In genomic region chr1:104787866-104788510, GRCh38 we compare ENCODE assay signal across 28 cellular contexts.
"Had no signal": no experiment of that assay in that cellular context is flagged by ENCODE, and none has a peak within 500 bp of the region (broad histone marks: within the 10 kb centered on the region; RNA-seq: fewer than 3 reads in every experiment).

No MANE protein-coding gene starts in this region.

- H3K27me3 Mint-ChIP-seq: activated CD4-positive, alpha-beta memory T cell treated with anti-CD3 and anti-CD28 coated beads for 36 hours; activated CD4-positive, alpha-beta T cell treated with anti-CD3 and anti-CD28 coated beads, Interleukin-2, amount 10 ng/mL, durations not matched to agents 7 days and 5 days; activated naive CD8-positive, alpha-beta T cell treated with anti-CD3 and anti-CD28 coated beads, Interleukin-2, amount 50 U/mL, for 24 hours; T-cell had no signal

- H3K27me3 ChIP-seq: ascending aorta, body of pancreas had no signal

- H3K36me3 ChIP-seq: ascending aorta had no signal

- ATAC-seq: activated naive CD4-positive, alpha-beta T cell treated with anti-CD3 and anti-CD28 coated beads, Interleukin-2, amount 50 U/mL, for 72 hours; activated naive CD8-positive, alpha-beta T cell treated with anti-CD3 and anti-CD28 coated beads, Interleukin-2, amount 50 U/mL, for 24 hours; activated T-cell treated with anti-CD3 and anti-CD28 coated beads, Interleukin-2, amount 50 U/mL, for 4 hours; body of pancreas; K562; PC-3; T-cell had no signal

- H3K4me3 ChIP-seq: ascending aorta, body of pancreas, K562 had no signal

- H3K36me3 Mint-ChIP-seq: activated CD4-positive, alpha-beta memory T cell treated with anti-CD3 and anti-CD28 coated beads for 36 hours; activated naive CD4-positive, alpha-beta T cell treated with anti-CD3 and anti-CD28 coated beads, Interleukin-2, amount 50 U/mL, for 72 hours; T-cell had no signal

- H3K9me3 Mint-ChIP-seq: activated CD4-positive, alpha-beta T cell treated with anti-CD3 and anti-CD28 coated beads, Interleukin-2, amount 10 ng/mL, durations not matched to agents 7 days and 5 days had no signal

- DNase-seq: activated CD4-positive, alpha-beta memory T cell treated with anti-CD3 and anti-CD28 coated beads for 36 hours; activated CD4-positive, alpha-beta T cell treated with anti-CD3 and anti-CD28 coated beads, Interleukin-2, amount 10 ng/mL, durations not matched to agents 7 days and 5 days; activated CD4-positive, CD25-positive, alpha-beta regulatory T cell; activated CD8-positive, alpha-beta memory T cell treated with anti-CD3 and anti-CD28 coated beads for 24 hours; activated effector memory CD4-positive, alpha-beta T cell treated with anti-CD3 and anti-CD28 coated beads, Interleukin-2, amount 50 U/mL, for 16 hours; activated naive CD4-positive, alpha-beta T cell treated with Interleukin-2 at 50 U/mL for 16 hours; activated naive CD8-positive, alpha-beta T cell treated with anti-CD3 and anti-CD28 coated beads, Interleukin-2, amount 50 U/mL, for 24 hours; activated T-cell treated with anti-CD3 and anti-CD28 coated beads, Interleukin-2, amount 50 U/mL, for 4 hours; amniotic stem cell; body of pancreas; central memory CD4-positive, alpha-beta T cell; Karpas-422; MM.1S; NCI-H1105; NCI-H1436; NCI-H187; NCI-H2081; NCI-H2227 treated with DMSO at 0.1 percent for 48 hours; NCI-H446 treated with DMSO at 0.1 percent for 48 hours; PC-3; SHP77 treated with DMSO at 0.1 percent for 48 hours; T-cell; T-helper 2 cell; T1000 had no signal

- H3K9me3 ChIP-seq: ascending aorta, body of pancreas had no signal

- H3K27ac Mint-ChIP-seq: activated CD4-positive, alpha-beta memory T cell treated with anti-CD3 and anti-CD28 coated beads for 36 hours; activated CD4-positive, alpha-beta T cell treated with anti-CD3 and anti-CD28 coated beads, Interleukin-2, amount 10 ng/mL, durations not matched to agents 7 days and 5 days; activated naive CD4-positive, alpha-beta T cell treated with anti-CD3 and anti-CD28 coated beads, Interleukin-2, amount 50 U/mL, for 72 hours; activated naive CD8-positive, alpha-beta T cell treated with anti-CD3 and anti-CD28 coated beads, Interleukin-2, amount 50 U/mL, for 24 hours; T-cell had no signal

- H3K4me3 Mint-ChIP-seq: activated CD4-positive, alpha-beta memory T cell treated with anti-CD3 and anti-CD28 coated beads for 36 hours; activated CD4-positive, alpha-beta T cell treated with anti-CD3 and anti-CD28 coated beads, Interleukin-2, amount 10 ng/mL, durations not matched to agents 7 days and 5 days; activated naive CD8-positive, alpha-beta T cell treated with anti-CD3 and anti-CD28 coated beads, Interleukin-2, amount 50 U/mL, for 24 hours; activated T-cell treated with anti-CD3 and anti-CD28 coated beads, Interleukin-2, amount 50 U/mL, for 4 hours; T-cell had no signal

- H3K4me1 Mint-ChIP-seq: activated CD4-positive, alpha-beta T cell treated with anti-CD3 and anti-CD28 coated beads, Interleukin-2, amount 10 ng/mL, durations not matched to agents 7 days and 5 days; activated naive CD8-positive, alpha-beta T cell treated with anti-CD3 and anti-CD28 coated beads, Interleukin-2, amount 50 U/mL, for 24 hours; T-cell had no signal

- H3K4me1 ChIP-seq: ascending aorta, body of pancreas had no signal

- H3K27ac ChIP-seq: ascending aorta, body of pancreas, VCaP had no signal
